In genomic region chr20:32830437-32830836, GRCh38 we compare ENCODE assay signal across 1 cellular context.
TF ChIP-seq lines count a peak whose summit lies in the region.

No MANE protein-coding gene starts in this region.

TF ChIP-seq in WTC11, 78 proteins besides CTCF, POLR2A, EP300 and RAD21 (continued from another document):
- TF ChIP-seq GTF2I (CRISPR knock-in tag; conservative IDR thresholded peaks at IDR 0.05) (no peak), FOXP4 (CRISPR knock-in tag; IDR thresholded peaks at IDR 0.05) (no peak)
TF ChIP-seq in WTC11: peak in this region for 0.
